30 cellular contexts compared by ENCODE assay signal in the genomic region with DNA sequence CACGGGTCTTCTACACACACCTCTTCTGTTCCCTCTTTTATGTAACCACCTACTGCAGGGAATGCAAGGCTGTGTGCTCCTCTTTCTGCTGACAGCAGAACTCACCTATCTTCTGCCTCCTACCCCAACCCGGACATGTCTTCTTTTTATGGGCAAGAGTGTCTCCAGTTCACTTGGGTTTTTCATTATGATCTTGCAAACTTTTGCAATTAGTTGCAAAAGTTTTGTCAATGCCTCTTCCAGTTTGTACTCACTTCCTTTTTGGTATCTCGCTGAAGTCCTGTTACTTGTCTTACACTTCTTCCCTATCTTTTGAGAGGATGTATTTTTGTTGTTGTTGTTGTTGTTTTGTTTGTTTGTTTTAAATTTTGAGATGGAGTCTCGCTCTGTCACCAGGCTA. TPM values are rescaled to one million over a fixed set of nuclear protein-coding genes. Genes with fewer than 3 reads are reported as not detected.
DNase-seq lines count a peak whose midpoint lies in the region; ATAC-seq and TF ChIP-seq lines count a peak whose summit lies in the region.
"Had no signal": no experiment of that assay in that cellular context is flagged by ENCODE, and none has a peak within 500 bp of the region (broad histone marks: within the 10 kb centered on the region; RNA-seq: fewer than 3 reads in every experiment).

No MANE protein-coding gene starts in this region.

- no peak for TF ChIP-seq CTCF in CD14-positive monocyte (IDR thresholded peaks at IDR 0.05)
- no peak for TF ChIP-seq CTCF in HL-60 (IDR thresholded peaks at IDR 0.05; ENCODE audit: insufficient read depth, low read length)
- TF ChIP-seq CTCF in osteoblast (IDR thresholded peaks at IDR 0.05; ENCODE audit: extremely low read depth, low read depth, low read length) = no peak

- ATAC-seq in GM18870 (IDR thresholded peaks at IDR 0.05; ENCODE audit: unreplicated experiment) = no peak
- ATAC-seq: activated CD8-positive, alpha-beta memory T cell treated with anti-CD3 and anti-CD28 coated beads, Interleukin-2, amount 10 ng/mL, durations not matched to agents 7 days and 5 days; naive thymus-derived CD8-positive, alpha-beta T cell had no signal

- peaks cover 10% of the 10 kb centered on the region in 2 donors for H3K36me3 Mint-ChIP-seq in CD14-positive monocyte
- H3K36me3 Mint-ChIP-seq: naive thymus-derived CD8-positive, alpha-beta T cell had no signal

- intact Hi-C loops in CD14-positive monocyte (cut with micrococcal nuclease) = no loop called here

- peaks cover 40% of the 10 kb centered on the region for H3K4me1 Mint-ChIP-seq in CD14-positive monocyte

- DNase-seq in CD14-positive monocyte (ENCODE audit: low spot score) (no peak), HL-60 (ENCODE audit: low read depth in 1 of 2, low spot score in 1 of 2) (peak; percentile 52 to 53), SIG-M5 treated with dmso at 0.1 percent for 504 hours (lab: John Stamatoyannopoulos, UW; ENCODE audit: unreplicated experiment) (peak; percentile 86), osteoblast (ENCODE audit: insufficient read length, low spot score, missing footprints) (no peak), NCI-H187 (lab: John Stamatoyannopoulos, UW) (no peak), NAMALWA (ENCODE audit: low spot score) (no peak)
- DNase-seq: activated CD8-positive, alpha-beta memory T cell treated with anti-CD3 and anti-CD28 coated beads, Interleukin-2, amount 10 ng/mL, durations not matched to agents 7 days and 5 days; activated naive CD4-positive, alpha-beta T cell treated with anti-CD3 and anti-CD28 coated beads, Interleukin-2, amount 50 U/mL, for 16 hours; amygdala; Calu3; effector CD8-positive, alpha-beta T cell; GOT3; HFFc6; islet precursor cell; Karpas-422; midbrain; naive thymus-derived CD8-positive, alpha-beta T cell; NCI-H1105; NCI-H1930; NCI-H526 treated with DMSO at 0.1 percent for 48 hours; OCI-M1; ovary; stimulated activated CD4-positive, alpha-beta T cell treated with anti-CD3 and anti-CD28 coated beads, Interleukin-2, amount 100 ng/mL, for 24 hours; T-helper 9 cell; upper lobe of left lung had no signal

- no peak overlapping the region for H2AFZ ChIP-seq in osteoblast (ENCODE audit: low read length)

- peaks cover 28% of the 10 kb centered on the region for H3K4me1 ChIP-seq in osteoblast (ENCODE audit: insufficient read depth, low read length)

- peak overlapping the region; percentile 70 to 95 (median 89) for H3K27ac Mint-ChIP-seq in CD14-positive monocyte
- H3K27ac Mint-ChIP-seq: activated CD8-positive, alpha-beta memory T cell treated with anti-CD3 and anti-CD28 coated beads, Interleukin-2, amount 10 ng/mL, durations not matched to agents 7 days and 5 days; activated T-helper 1 cell treated with anti-CD3 and anti-CD28 coated beads, Interleukin-12 subunit alpha, Interleukin-12 subunit beta, Interleukin-2, Interleukin-4 antibody, amounts not matched to agents 30 ng/mL and 10 ng/mL and 1 ng/mL, durations not matched to agents 14 hours and 24 hours and 36 hours; HFFc6; naive thymus-derived CD8-positive, alpha-beta T cell had no signal

- H3K4me3 ChIP-seq in HL-60 (replicated peaks; ENCODE audit: insufficient read depth, low read length) (no peak overlapping the region), osteoblast (ENCODE audit: insufficient read depth, low read length) (no peak overlapping the region)
- H3K4me3 ChIP-seq: ovary, skin epidermis, upper lobe of left lung had no signal

- H3K27me3 Mint-ChIP-seq in CD14-positive monocyte (ENCODE audit: low read depth in 3 of 3) = peaks cover 0 to 2% (median 0%) of the 10 kb centered on the region in 3 donors
- H3K27me3 Mint-ChIP-seq: activated CD8-positive, alpha-beta memory T cell treated with anti-CD3 and anti-CD28 coated beads, Interleukin-2, amount 10 ng/mL, durations not matched to agents 7 days and 5 days had no signal

- H3K27me3 ChIP-seq in HL-60 (ENCODE audit: insufficient read depth, poor library complexity, severe bottlenecking) (no peaks in the 10 kb centered on the region), osteoblast (ENCODE audit: insufficient read depth, low read length) (no peaks in the 10 kb centered on the region)
- H3K27me3 ChIP-seq: ovary, upper lobe of left lung had no signal

- H4K20me1 ChIP-seq in osteoblast (ENCODE audit: insufficient read depth, low read length) = no peaks in the 10 kb centered on the region

- no peak overlapping the region for H3K4me2 ChIP-seq in osteoblast (ENCODE audit: insufficient read depth, low read length)

- no peaks in the 10 kb centered on the region for H3K36me3 ChIP-seq in osteoblast (ENCODE audit: insufficient read depth, low read length)
- H3K36me3 ChIP-seq: ovary had no signal

- H3K9me3 Mint-ChIP-seq in CD14-positive monocyte = peaks cover 8 to 16% (median 13%) of the 10 kb centered on the region in 7 donors
- H3K9me3 Mint-ChIP-seq: activated T-helper 1 cell treated with anti-CD3 and anti-CD28 coated beads, Interleukin-12 subunit alpha, Interleukin-12 subunit beta, Interleukin-2, Interleukin-4 antibody, amounts not matched to agents 30 ng/mL and 10 ng/mL and 1 ng/mL, durations not matched to agents 14 hours and 24 hours and 36 hours; naive thymus-derived CD8-positive, alpha-beta T cell had no signal

- no peaks in the 10 kb centered on the region for H3K9me3 ChIP-seq in osteoblast (ENCODE audit: low read depth, low read length)
- H3K9me3 ChIP-seq: ovary, upper lobe of left lung had no signal

- H3K4me3 Mint-ChIP-seq in CD14-positive monocyte = peak overlapping the region in 1 of 2 donors; percentile 36
- H3K4me3 Mint-ChIP-seq: activated CD8-positive, alpha-beta memory T cell treated with anti-CD3 and anti-CD28 coated beads, Interleukin-2, amount 10 ng/mL, durations not matched to agents 7 days and 5 days; activated T-helper 1 cell treated with anti-CD3 and anti-CD28 coated beads, Interleukin-12 subunit alpha, Interleukin-12 subunit beta, Interleukin-2, Interleukin-4 antibody, amounts not matched to agents 30 ng/mL and 10 ng/mL and 1 ng/mL, durations not matched to agents 14 hours and 24 hours and 36 hours; HFFc6 had no signal

- H3K79me2 ChIP-seq in osteoblast (ENCODE audit: insufficient read depth, low read length) = no peaks in the 10 kb centered on the region

- peak overlapping the region; percentile 52 for H3K27ac ChIP-seq in HL-60 (replicated peaks)
- H3K27ac ChIP-seq in osteoblast (ENCODE audit: low read depth, low read length) = peak overlapping the region; percentile 54
- H3K27ac ChIP-seq: C4-2B, epithelial cell of prostate, ovary had no signal

RNA-seq across cellular contexts. Expression of gene DRAM1, which starts 50.6 kb away (rescaled TPM):
- polyA plus RNA-seq in CD14-positive monocyte = 10 to 100 TPM; 43.0 to 49.7 TPM
- 141 and 150 TPM in 2 replicates for total RNA-seq in osteoblast

Comparison
In these comparisons a context has a peak if more than half of its experiments do, and no peak if none do; other contexts are left out.
1. DNase-seq: peak in HL-60 (2 of 2) and SIG-M5 treated with dmso at 0.1 percent for 504 hours (single experiment); none in CD14-positive monocyte (single experiment), osteoblast (single experiment), NCI-H187 (0 of 2) and NAMALWA (single experiment).